In the genomic region with DNA sequence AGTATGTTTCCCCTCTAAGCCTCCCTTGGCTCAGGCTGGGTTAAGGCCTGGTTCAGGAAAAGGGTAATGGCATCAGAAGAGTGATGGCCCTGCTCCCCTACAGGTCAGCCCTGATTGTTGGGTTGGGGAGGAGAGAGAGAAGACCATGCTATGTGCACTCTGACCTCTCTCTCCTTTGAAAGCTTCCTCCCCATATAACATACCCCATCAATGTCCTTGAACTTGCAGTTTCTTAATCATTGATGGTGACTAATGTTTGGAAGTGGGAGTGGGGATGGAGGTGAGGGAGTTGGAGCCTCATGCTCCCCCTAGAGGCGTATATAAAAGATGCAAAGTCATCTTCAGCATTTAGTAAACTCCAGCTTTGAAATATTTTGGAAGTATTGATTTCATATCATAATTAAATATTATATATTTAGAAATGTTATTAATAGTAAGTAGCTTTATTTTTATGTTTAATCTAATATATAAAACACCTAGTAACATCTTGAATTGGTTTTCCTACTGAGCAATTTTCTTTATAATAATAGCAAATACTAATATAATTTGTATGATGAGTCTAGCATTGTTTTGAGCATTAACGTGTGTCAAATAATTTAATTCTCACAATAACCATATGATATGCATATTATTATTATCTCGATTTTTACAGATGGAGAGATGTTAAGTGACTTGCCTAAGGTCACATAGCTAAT, we compare ENCODE assay signal across 9 cellular contexts. TPM values are rescaled to one million over a fixed set of nuclear protein-coding genes. Genes with fewer than 3 reads are reported as not detected.
DNase-seq lines count a peak whose midpoint lies in the region; ATAC-seq, FAIRE-seq and TF ChIP-seq lines count a peak whose summit lies in the region.
"Had no signal": no experiment of that assay in that cellular context is flagged by ENCODE, and none has a peak within 500 bp of the region (broad histone marks: within the 10 kb centered on the region; RNA-seq: fewer than 3 reads in every experiment).

No MANE protein-coding gene starts in this region.

- 7% methylated on average over 3 of the region's 3 CpGs for WGBS in K562 (ENCODE audit: insufficient coverage, low coverage, missing lambda C conversion rate)

- in situ Hi-C loops in K562 (cut with MboI): loop anchor here (10.0 kb wide), 1 partner anchor 122 kb away; no protein-coding TSS in a partner anchor

- TF ChIP-seq CTCF in GM12865 (IDR thresholded peaks at IDR 0.05; ENCODE audit: insufficient read depth, low read depth, low read length, missing control alignments) (peak; percentile 59), K562 (IDR thresholded peaks at IDR 0.05 in 2 of 3, conservative IDR thresholded peaks at IDR 0.05 in 1 of 3; ENCODE audit: insufficient read depth in 2 of 3, low read depth in 1 of 3, low read length in 3 of 3) (peak; percentile 46 to 71 (median 59)), mesothelial cell of epicardium (IDR thresholded peaks at IDR 0.05; ENCODE audit: unreplicated experiment) (peak; percentile 56)

- no peak for TF ChIP-seq POLR2A in K562 (conservative IDR thresholded peaks at IDR 0.05)

- H3K27me3 Mint-ChIP-seq in mesothelial cell of epicardium (ENCODE audit: low read depth): peaks cover 52% of the 10 kb centered on the region
- H3K27me3 Mint-ChIP-seq in stimulated activated memory B cell treated with anti-CD40 and anti-IgM and Interleukin-4, amounts not matched to agents 10 μg/mL and 1 μg/mL and 100 μg/mL, for 72 hours: peaks cover 33% of the 10 kb centered on the region

- H2AFZ ChIP-seq in K562 (ENCODE audit: low read depth, low read length): no peak overlapping the region

- peaks cover 3% of the 10 kb centered on the region; the same call in 1 of the 3 replicates for H3K36me3 ChIP-seq in K562 (ENCODE audit: control insufficient read depth, insufficient read depth, low read length)

- H3K9me3 Mint-ChIP-seq in mesothelial cell of epicardium: no peaks in the 10 kb centered on the region
- no peaks in the 10 kb centered on the region for H3K9me3 Mint-ChIP-seq in stimulated activated memory B cell treated with anti-CD40 and anti-IgM and Interleukin-4, amounts not matched to agents 10 μg/mL and 1 μg/mL and 100 μg/mL, for 72 hours

- ATAC-seq in K562: peak; percentile 77
- ATAC-seq in GM21723 (IDR thresholded peaks at IDR 0.05; ENCODE audit: unreplicated experiment): no peak
- no peak for ATAC-seq in stimulated activated memory B cell treated with anti-CD40 and anti-IgM and Interleukin-4, amounts not matched to agents 10 μg/mL and 1 μg/mL and 100 μg/mL, for 72 hours

- BruUV-seq in K562 (replicated peaks; lab: Mats Ljungman, UMichigan): no TSS peak

- H3K27ac Mint-ChIP-seq in mesothelial cell of epicardium: no peak overlapping the region
- H3K27ac Mint-ChIP-seq in stimulated activated memory B cell treated with anti-CD40 and anti-IgM and Interleukin-4, amounts not matched to agents 10 μg/mL and 1 μg/mL and 100 μg/mL, for 72 hours: no peak overlapping the region

- H3K4me1 Mint-ChIP-seq in mesothelial cell of epicardium: no peaks in the 10 kb centered on the region
- no peaks in the 10 kb centered on the region for H3K4me1 Mint-ChIP-seq in stimulated activated memory B cell treated with anti-CD40 and anti-IgM and Interleukin-4, amounts not matched to agents 10 μg/mL and 1 μg/mL and 100 μg/mL, for 72 hours

- no peaks in the 10 kb centered on the region for H3K9me3 ChIP-seq in K562 (replicated peaks; ENCODE audit: control insufficient read depth, insufficient read depth, low read depth, low read length)

- H4K20me1 ChIP-seq in K562 (replicated peaks; ENCODE audit: control insufficient read depth, insufficient read depth, low read length): no peaks in the 10 kb centered on the region

- peaks cover 85% of the 10 kb centered on the region for H3K79me2 ChIP-seq in K562 (ENCODE audit: control insufficient read depth, insufficient read depth, low read length)

- peaks cover 0 to 17% of the 10 kb centered on the region in 2 experiments; a peak in 3 of 5 replicates for H3K4me1 ChIP-seq in K562 (replicated peaks in 1 of 2; ENCODE audit: control insufficient read depth in 2 of 2, insufficient read depth in 2 of 2, low read length in 2 of 2)

- H3K4me2 ChIP-seq in K562 (ENCODE audit: insufficient read depth, low read length): no peak overlapping the region

- CTCF ChIA-PET in K562 (lab: Yijun Ruan, JAX; ENCODE audit: low intra/inter-chr PET ratio): interaction anchor here (0.7 kb wide), 1 partner anchor 11 kb away, joined by 4 read pairs; no protein-coding TSS in a partner anchor

- TF ChIP-seq RAD21 in K562 (CRISPR knock-in tag; conservative IDR thresholded peaks at IDR 0.05 in 1 of 2, IDR thresholded peaks at IDR 0.05 in 1 of 2): 0 out of 4 replicates have a peak, but pooled peaks of 1 of the 2 experiments have one; percentile 15

- no peak overlapping the region for H3K4me3 Mint-ChIP-seq in mesothelial cell of epicardium
- H3K4me3 Mint-ChIP-seq in stimulated activated memory B cell treated with anti-CD40 and anti-IgM and Interleukin-4, amounts not matched to agents 10 μg/mL and 1 μg/mL and 100 μg/mL, for 72 hours: no peak overlapping the region

- TF ChIP-seq EP300 in K562 (IDR thresholded peaks at IDR 0.05; ENCODE audit: low read length): peak; percentile 52

- H3K9ac ChIP-seq in K562 (ENCODE audit: insufficient read depth in 1 of 2, low read depth in 2 of 2, low read length in 2 of 2): no peak overlapping the region

- peak overlapping the region; percentile 50; the same call in 2 of the 3 replicates for H3K27ac ChIP-seq in K562 (ENCODE audit: extremely low read depth, low read depth, low read length)

- DNase-seq in A172 (ENCODE audit: low spot score) (peak; percentile 61), GM12865 (ENCODE audit: low read depth) (peak; percentile 16), LoVo (ENCODE audit: low spot score) (peak; percentile 29), K562 (ENCODE audit: extremely low read depth in 1 of 4, low spot score in 3 of 4) (peak; percentile 51 to 69 (median 62)), mesothelial cell of epicardium (ENCODE audit: low spot score in 2 of 2, unreplicated experiment in 2 of 2) (no peak), NCI-H1092 treated with DMSO at 0.1 percent for 48 hours (lab: John Stamatoyannopoulos, UW) (no peak)

- H3K4me3 ChIP-seq in GM12865 (ENCODE audit: low read depth, low read length): no peak overlapping the region
- no peak overlapping the region for H3K4me3 ChIP-seq in K562

- no peaks in the 10 kb centered on the region for H3K9me1 ChIP-seq in K562 (ENCODE audit: control insufficient read depth, insufficient read depth, low read length)

- H3K27me3 ChIP-seq in K562 (ENCODE audit: control insufficient read depth in 2 of 2, insufficient read depth in 2 of 2, low read length in 2 of 2): no peaks in the 10 kb centered on the region

- POLR2A ChIA-PET in K562 (lab: Yijun Ruan, JAX): no interaction called here

- H3K36me3 Mint-ChIP-seq in mesothelial cell of epicardium: no peaks in the 10 kb centered on the region
- H3K36me3 Mint-ChIP-seq in stimulated activated memory B cell treated with anti-CD40 and anti-IgM and Interleukin-4, amounts not matched to agents 10 μg/mL and 1 μg/mL and 100 μg/mL, for 72 hours: no peaks in the 10 kb centered on the region

- intact Hi-C loops in K562 (cut with micrococcal nuclease): no loop called here

- FAIRE-seq in K562 (lab: Jason Lieb, UNC): peak; percentile 69

TF ChIP-seq in K562, 482 proteins besides CTCF, POLR2A, EP300 and RAD21 (continues in another document):
- no peak for TF ChIP-seq TARDBP (IDR thresholded peaks at IDR 0.05)
- no peak for TF ChIP-seq HMG20B (CRISPR knock-in tag; IDR thresholded peaks at IDR 0.05)
- TF ChIP-seq PML (IDR thresholded peaks at IDR 0.05; ENCODE audit: low read length): no peak
- no peak for TF ChIP-seq EHMT2 (IDR thresholded peaks at IDR 0.05)
- TF ChIP-seq RFX1 (IDR thresholded peaks at IDR 0.05): no peak

RNA-seq across cellular contexts. Expression of gene PLCL1, which starts 8.8 kb away (rescaled TPM):
- total RNA-seq in A172 (2014; rRNA removed; shearing (Covaris generic)): not detected in 2 replicates
- 12.5 and 53.5 TPM in 2 replicates for total RNA-seq in K562 (2011; cell fraction: chromatin; rRNA removed; ENCODE audit: low replicate concordance)
- 6.0 and 7.5 TPM in 2 replicates for total RNA-seq in K562 (2011; cell fraction: nucleolus; rRNA removed)
- total RNA-seq in K562 (2011; cell fraction: nucleoplasm; rRNA removed): 9.1 and 10.5 TPM in 2 replicates
- total RNA-seq in K562 (2014; rRNA removed) (6.1 and 6.2 TPM in 2 replicates), K562 (2014; rRNA removed; fragmentation: Illumina TruSeq; extraction: Trizol) (12.9 and 16.0 TPM in 2 replicates), K562 (2015; rRNA removed; fragmentation: Illumina TruSeq; extraction: Trizol) (12.0 and 12.6 TPM in 2 replicates), K562 (2021) (8.9 and 9.7 TPM in 2 replicates), mesothelial cell of epicardium (2.0 to 2.8 TPM (median 2.7 TPM) in 3 replicates)
- polyA plus RNA-seq in K562 (2011; rRNA removed) (11.2 and 17.7 TPM in 2 replicates), K562 (2014; fragmentation: Illumina TruSeq; extraction: Trizol) (8.6 and 8.9 TPM in 2 replicates), K562 (2014; fragmentation: Nextera tagmentation; extraction: Ambion mirVana) (1 to 10 TPM; 2.0 to 3.0 TPM), K562 (2014; rRNA removed) (5.1 and 8.1 TPM in 2 replicates)
- 2.7 and 5.4 TPM in 2 replicates for polyA plus RNA-seq in K562 (2011; cell fraction: cytosol; rRNA removed)
- polyA plus RNA-seq in K562 (2011; cell fraction: nucleus; rRNA removed): 6.1 and 8.8 TPM in 2 replicates
- polyA plus RNA-seq in K562 (2012): 7.6 and 9.4 TPM in 2 replicates
- polyA minus RNA-seq in K562 (2011; rRNA and poly(A)+ RNA removed): 60.9 and 62.3 TPM in 2 replicates
- 10.5 and 16.3 TPM in 2 replicates for polyA minus RNA-seq in K562 (2011; cell fraction: cytosol; rRNA and poly(A)+ RNA removed)
- 28.0 and 45.5 TPM in 2 replicates for polyA minus RNA-seq in K562 (2011; cell fraction: nucleus; rRNA and poly(A)+ RNA removed)

RNA-seq across cellular contexts. Expression of gene BOLL, which starts 28.1 kb away (rescaled TPM):
- total RNA-seq in A172 (2014; rRNA removed; shearing (Covaris generic)): not detected in 2 replicates
- 0.09 and 0.14 TPM in 2 replicates for total RNA-seq in K562 (2011; cell fraction: chromatin; rRNA removed; ENCODE audit: low replicate concordance)
- total RNA-seq in K562 (2011; cell fraction: nucleolus; rRNA removed): not detected in 2 replicates
- 0.81 TPM in 1 of 2 replicates, not detected in the other for total RNA-seq in K562 (2011; cell fraction: nucleoplasm; rRNA removed)
- 0.29 TPM in 1 of 2 replicates, not detected in the other for total RNA-seq in K562 (2014; rRNA removed)
- 0.11 TPM in 1 of 2 replicates, not detected in the other for total RNA-seq in K562 (2014; rRNA removed; fragmentation: Illumina TruSeq; extraction: Trizol)
- total RNA-seq in K562 (2015; rRNA removed; fragmentation: Illumina TruSeq; extraction: Trizol): 0.25 TPM in 1 of 2 replicates, not detected in the other
- total RNA-seq in K562 (2021): 0.11 and 0.13 TPM in 2 replicates
- 0.53 TPM in 1 of 2 replicates, not detected in the other for polyA plus RNA-seq in K562 (2011; rRNA removed)
- polyA plus RNA-seq in K562 (2011; cell fraction: cytosol; rRNA removed): 0.15 TPM in 1 of 2 replicates, not detected in the other
- polyA plus RNA-seq in K562 (2011; cell fraction: nucleus; rRNA removed): 0.34 and 0.65 TPM in 2 replicates
- polyA plus RNA-seq in K562 (2012): 0.27 and 1.1 TPM in 2 replicates
- polyA plus RNA-seq in K562 (2014; fragmentation: Illumina TruSeq; extraction: Trizol): 0.11 and 0.55 TPM in 2 replicates
- polyA plus RNA-seq in K562 (2014; fragmentation: Nextera tagmentation; extraction: Ambion mirVana): under 1 TPM; 0.11 to 0.46 TPM
- 0.09 and 0.12 TPM in 2 replicates for polyA plus RNA-seq in K562 (2014; rRNA removed)
- polyA minus RNA-seq in K562 (2011; rRNA and poly(A)+ RNA removed): not detected in 2 replicates
- not detected in 2 replicates for polyA minus RNA-seq in K562 (2011; cell fraction: cytosol; rRNA and poly(A)+ RNA removed)
- polyA minus RNA-seq in K562 (2011; cell fraction: nucleus; rRNA and poly(A)+ RNA removed): not detected in 2 replicates
- not detected in 3 replicates for total RNA-seq in mesothelial cell of epicardium
- polyA plus RNA-seq: adipose tissue had no signal

Comparison
In these comparisons a context has a peak if more than half of its experiments do, and no peak if none do; other contexts are left out.
1. DNase-seq: peak in A172 (single experiment), GM12865 (single experiment), LoVo (single experiment) and K562 (4 of 4); none in mesothelial cell of epicardium (0 of 2) and NCI-H1092 treated with DMSO at 0.1 percent for 48 hours (single experiment).
2. Peak in every context shown above with its lines, with median percentiles within 50 percentile points of each other: CTCF ChIP-seq.